Comparison of ENCODE assay signal across 17 cellular contexts in the genomic region with DNA sequence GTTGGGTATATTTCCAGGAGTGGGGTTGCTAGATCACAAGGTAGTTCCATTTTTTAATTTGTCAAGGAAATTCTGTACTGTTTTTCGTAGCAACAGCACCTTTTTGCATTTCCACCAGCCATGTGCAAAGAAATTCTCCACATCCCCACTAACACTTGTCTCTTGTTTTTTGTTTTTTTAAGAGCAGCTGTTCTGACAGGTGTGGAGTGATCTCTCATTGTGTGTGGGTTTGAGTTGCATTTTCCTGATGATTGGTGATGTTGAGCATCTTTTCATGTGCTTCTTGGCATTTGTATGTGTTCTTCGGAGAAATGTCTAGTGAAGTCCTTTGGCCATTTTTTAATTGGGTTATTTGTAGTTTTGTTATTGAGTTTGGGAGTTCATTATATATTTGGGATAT.
DNase-seq lines count a peak whose midpoint lies in the region; FAIRE-seq and TF ChIP-seq lines count a peak whose summit lies in the region.
"Had no signal": no experiment of that assay in that cellular context is flagged by ENCODE, and none has a peak within 500 bp of the region (broad histone marks: within the 10 kb centered on the region; RNA-seq: fewer than 3 reads in every experiment).

No MANE protein-coding gene starts in this region.

- no peaks in the 10 kb centered on the region for H3K79me2 ChIP-seq in OCI-LY1 (ENCODE audit: insufficient read depth, low read length)
- H3K79me2 ChIP-seq in H1 (ENCODE audit: control insufficient read depth in 1 of 2, insufficient read depth in 2 of 2, low read length in 2 of 2), result no peaks in the 10 kb centered on the region

- H2BK120ac ChIP-seq in H1 (replicated peaks; ENCODE audit: low read depth, low read length), result no peak overlapping the region

- DNase-seq in GM19239 (ENCODE audit: insufficient read length, low spot score) (no peak), H1 (ENCODE audit: low read depth in 1 of 2, low spot score in 2 of 2) (no peak), NCI-H526 treated with DMSO at 0.1 percent for 48 hours (lab: John Stamatoyannopoulos, UW) (no peak), spleen (no peak), NCI-H2029 treated with DMSO at 0.1 percent for 48 hours (lab: John Stamatoyannopoulos, UW) (no peak)
- DNase-seq: BE2C; CD8-positive, alpha-beta T cell; COR-L47; DMS153; DMS79 treated with DMSO at 0.1 percent for 48 hours; GDM1; H9; IMR-90 had no signal

- TF ChIP-seq POLR2A in H1 (IDR thresholded peaks at IDR 0.05; ENCODE audit: control extremely low read depth in 1 of 2, low read depth in 2 of 2, low read length in 2 of 2), result no peak
- TF ChIP-seq POLR2A in spleen (IDR thresholded peaks at IDR 0.05), result no peak

- H3K4me2 ChIP-seq in OCI-LY1 (ENCODE audit: low read length) (no peak overlapping the region), H1 (ENCODE audit: insufficient read depth in 1 of 2, low read depth in 2 of 2, low read length in 2 of 2) (no peak overlapping the region)
- H3K4me2 ChIP-seq: A549, GM23338 had no signal

- no peak overlapping the region for H2BK20ac ChIP-seq in H1 (ENCODE audit: low read length)

- no peak overlapping the region for H4K91ac ChIP-seq in H1 (replicated peaks; ENCODE audit: insufficient read length, low read length)

- no peak overlapping the region for H2BK15ac ChIP-seq in H1 (ENCODE audit: low read length)

- H3K27ac ChIP-seq in OCI-LY1 (ENCODE audit: low read depth, low read length, poor library complexity, severe bottlenecking) (peak overlapping the region; percentile 80), H1 (ENCODE audit: low read depth, low read length) (no peak overlapping the region), spleen (no peak overlapping the region)
- H3K27ac ChIP-seq: A549, C4-2B had no signal

- no peak for TF ChIP-seq CTCF in OCI-LY1 (IDR thresholded peaks at IDR 0.05; ENCODE audit: low read length)
- TF ChIP-seq CTCF in H1 (IDR thresholded peaks at IDR 0.05; ENCODE audit: control extremely low read depth in 1 of 3, insufficient read depth in 1 of 3, low read depth in 1 of 3, low read length in 3 of 3), result no peak
- no peak for TF ChIP-seq CTCF in spleen (IDR thresholded peaks at IDR 0.05 in 8 of 11, conservative IDR thresholded peaks at IDR 0.05 in 3 of 11)

- CTCF ChIA-PET in H1 (lab: Charles Lee; ENCODE audit: partially characterized antibody), result no interaction called here

- WGBS in H1 (ENCODE audit: extremely low coverage in 1 of 2, insufficient coverage in 1 of 2, insufficient read length in 1 of 2, insufficient replicate concordance in 2 of 2, low coverage in 1 of 2, low lambda C conversion rate in 2 of 2, missing lambda C conversion rate in 1 of 2), 2 experiments, result 89% methylated on average over 2 of the region's 2 CpGs; no CpG with 5 or more reads in 1 of the 2 experiments
- 50 to 97% (median 82%) methylated on average over 2 of the region's 2 CpGs for WGBS in spleen, 5 donors

- no peaks in the 10 kb centered on the region for H3K23me2 ChIP-seq in H1 (ENCODE audit: low read depth, low read length)

- H3K79me1 ChIP-seq in H1 (ENCODE audit: low read depth, low read length), result no peaks in the 10 kb centered on the region

- no peak overlapping the region for H2AK5ac ChIP-seq in H1 (ENCODE audit: low read depth, low read length)

- no peak overlapping the region for H4K5ac ChIP-seq in H1 (ENCODE audit: insufficient read length, low read depth, low read length)

- H3K4me1 ChIP-seq in OCI-LY1 (ENCODE audit: insufficient read depth, low read length, severe bottlenecking) (peaks cover 91% of the 10 kb centered on the region), H1 (replicated peaks in 1 of 4; ENCODE audit: control insufficient read depth in 3 of 4, insufficient read depth in 4 of 4, low read length in 3 of 4) (no peaks in the 10 kb centered on the region), spleen (no peaks in the 10 kb centered on the region)
- H3K4me1 ChIP-seq: A549, BE2C had no signal

- H3K9ac ChIP-seq in OCI-LY1 (ENCODE audit: low read length), result no peak overlapping the region
- H3K9ac ChIP-seq in H1 (replicated peaks in 1 of 4; ENCODE audit: extremely low read depth in 1 of 4, low read depth in 3 of 4, low read length in 3 of 4), result no peak overlapping the region

- no peaks in the 10 kb centered on the region for H3K9me3 ChIP-seq in OCI-LY1 (ENCODE audit: low read length)
- no peaks in the 10 kb centered on the region for H3K9me3 ChIP-seq in H1 (ENCODE audit: insufficient read depth in 2 of 2, low read depth in 1 of 2, low read length in 1 of 2)
- no peaks in the 10 kb centered on the region for H3K9me3 ChIP-seq in spleen
- H3K9me3 ChIP-seq: A549, BE2C had no signal

- H3K14ac ChIP-seq in H1 (ENCODE audit: insufficient read length), result no peak overlapping the region

- H4K20me1 ChIP-seq in OCI-LY1 (ENCODE audit: insufficient read depth, low read length), result no peaks in the 10 kb centered on the region
- H4K20me1 ChIP-seq in H1 (replicated peaks in 1 of 2; ENCODE audit: control insufficient read depth in 1 of 2, insufficient read depth in 2 of 2, low read length in 2 of 2), result no peaks in the 10 kb centered on the region

- no peaks in the 10 kb centered on the region for H3K9me2 ChIP-seq in OCI-LY1 (ENCODE audit: low read depth, low read length)

- intact Hi-C loops in spleen (cut with DNase I; ENCODE audit: low total_unique reads), result no loop called here

- H3K4me3 ChIP-seq in OCI-LY1 (ENCODE audit: low read depth, low read length, poor library complexity, severe bottlenecking) (no peak overlapping the region), H1 (ENCODE audit: extremely low read depth in 1 of 4, insufficient read depth in 2 of 4, low read depth in 3 of 4, low read length in 4 of 4) (no peak overlapping the region), spleen (no peak overlapping the region)
- H3K4me3 ChIP-seq: A549, GM23338 had no signal

- no peak for TF ChIP-seq EP300 in H1 (IDR thresholded peaks at IDR 0.05; ENCODE audit: borderline replicate concordance in 1 of 2, low read depth in 2 of 2, low read length in 2 of 2)

- H3K4ac ChIP-seq in H1 (replicated peaks; ENCODE audit: insufficient read length, low read depth, low read length), result no peak overlapping the region

- no peak overlapping the region for H3K56ac ChIP-seq in H1 (replicated peaks; ENCODE audit: insufficient read length, low read depth, low read length)

- POLR2A ChIA-PET in H1 (lab: Charles Lee; ENCODE audit: partially characterized antibody), result no interaction called here

- H3K23ac ChIP-seq in H1 (ENCODE audit: insufficient read length), result no peak overlapping the region

- H3K27me3 ChIP-seq in OCI-LY1 (ENCODE audit: insufficient read depth, low read length) (no peaks in the 10 kb centered on the region), H1 (replicated peaks in 1 of 4; ENCODE audit: control insufficient read depth in 3 of 4, extremely low read depth in 1 of 4, insufficient read depth in 3 of 4, low read length in 3 of 4) (no peaks in the 10 kb centered on the region), spleen (replicated peaks in 1 of 7) (no peaks in the 10 kb centered on the region)
- H3K27me3 ChIP-seq: BE2C had no signal

- no peak overlapping the region for H2AFZ ChIP-seq in OCI-LY1 (ENCODE audit: low read length)
- no peak overlapping the region for H2AFZ ChIP-seq in H1 (ENCODE audit: low read length)
- H2AFZ ChIP-seq: GM23338 had no signal

- H3K36me3 ChIP-seq in OCI-LY1 (ENCODE audit: insufficient read depth, low read length), result no peaks in the 10 kb centered on the region
- no peaks in the 10 kb centered on the region for H3K36me3 ChIP-seq in H1 (ENCODE audit: control insufficient read depth in 2 of 4, insufficient read depth in 4 of 4, low read length in 3 of 4)
- no peaks in the 10 kb centered on the region for H3K36me3 ChIP-seq in spleen
- H3K36me3 ChIP-seq: BE2C had no signal

- H2BK5ac ChIP-seq in H1 (ENCODE audit: low read depth, low read length), result no peak overlapping the region

- H3F3A ChIP-seq in OCI-LY1 (ENCODE audit: insufficient read depth, low read length), result no peaks in the 10 kb centered on the region

- H3K18ac ChIP-seq in H1 (ENCODE audit: extremely low read depth, low read length), result no peak overlapping the region

- H2BK12ac ChIP-seq in H1 (ENCODE audit: low read depth, low read length), result no peak overlapping the region

- FAIRE-seq in GM19239 (lab: Jason Lieb, UNC), result peak; percentile 68
- FAIRE-seq in H1 (lab: Jason Lieb, UNC), result peak; percentile 55
- FAIRE-seq: A549 had no signal

- H4K8ac ChIP-seq in H1 (ENCODE audit: extremely low read depth, insufficient read depth, low read length), result no peak overlapping the region

- no peak for TF ChIP-seq RAD21 in H1 (IDR thresholded peaks at IDR 0.05 in 1 of 2, conservative IDR thresholded peaks at IDR 0.05 in 1 of 2; ENCODE audit: low read depth in 2 of 2, low read length in 2 of 2)

TF ChIP-seq in H1, 55 proteins besides CTCF, POLR2A, EP300 and RAD21 (continues in another document):
- no peak for TF ChIP-seq GTF2F1 (IDR thresholded peaks at IDR 0.05; ENCODE audit: borderline replicate concordance, low read depth, low read length)
- TF ChIP-seq CBX5 (IDR thresholded peaks at IDR 0.05; ENCODE audit: low read depth, low read length), result no peak
- no peak for TF ChIP-seq EGR1 (IDR thresholded peaks at IDR 0.05; ENCODE audit: borderline replicate concordance, low read depth, low read length)
- TF ChIP-seq, protein P1, sequence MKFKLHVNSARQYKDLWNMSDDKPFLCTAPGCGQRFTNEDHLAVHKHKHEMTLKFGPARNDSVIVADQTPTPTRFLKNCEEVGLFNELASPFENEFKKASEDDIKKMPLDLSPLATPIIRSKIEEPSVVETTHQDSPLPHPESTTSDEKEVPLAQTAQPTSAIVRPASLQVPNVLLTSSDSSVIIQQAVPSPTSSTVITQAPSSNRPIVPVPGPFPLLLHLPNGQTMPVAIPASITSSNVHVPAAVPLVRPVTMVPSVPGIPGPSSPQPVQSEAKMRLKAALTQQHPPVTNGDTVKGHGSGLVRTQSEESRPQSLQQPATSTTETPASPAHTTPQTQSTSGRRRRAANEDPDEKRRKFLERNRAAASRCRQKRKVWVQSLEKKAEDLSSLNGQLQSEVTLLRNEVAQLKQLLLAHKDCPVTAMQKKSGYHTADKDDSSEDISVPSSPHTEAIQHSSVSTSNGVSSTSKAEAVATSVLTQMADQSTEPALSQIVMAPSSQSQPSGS (IDR thresholded peaks at IDR 0.05; ENCODE audit: low read length), result no peak
- no peak for TF ChIP-seq RBBP5 (IDR thresholded peaks at IDR 0.05; ENCODE audit: borderline replicate concordance, low read depth, low read length)
- no peak for TF ChIP-seq SIRT6 (IDR thresholded peaks at IDR 0.05; ENCODE audit: low read length)
- TF ChIP-seq TAF7 (optimal IDR thresholded peaks at IDR 0.05; ENCODE audit: borderline replicate concordance, low read depth, low read length), result no peak
- TF ChIP-seq, protein P2, sequence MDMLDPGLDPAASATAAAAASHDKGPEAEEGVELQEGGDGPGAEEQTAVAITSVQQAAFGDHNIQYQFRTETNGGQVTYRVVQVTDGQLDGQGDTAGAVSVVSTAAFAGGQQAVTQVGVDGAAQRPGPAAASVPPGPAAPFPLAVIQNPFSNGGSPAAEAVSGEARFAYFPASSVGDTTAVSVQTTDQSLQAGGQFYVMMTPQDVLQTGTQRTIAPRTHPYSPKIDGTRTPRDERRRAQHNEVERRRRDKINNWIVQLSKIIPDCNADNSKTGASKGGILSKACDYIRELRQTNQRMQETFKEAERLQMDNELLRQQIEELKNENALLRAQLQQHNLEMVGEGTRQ (IDR thresholded peaks at IDR 0.05; ENCODE audit: low read length), result no peak
- TF ChIP-seq SP2 (IDR thresholded peaks at IDR 0.05; ENCODE audit: low read length), result no peak
